Comparison of ENCODE assay signal across 13 cellular contexts in the genomic region with DNA sequence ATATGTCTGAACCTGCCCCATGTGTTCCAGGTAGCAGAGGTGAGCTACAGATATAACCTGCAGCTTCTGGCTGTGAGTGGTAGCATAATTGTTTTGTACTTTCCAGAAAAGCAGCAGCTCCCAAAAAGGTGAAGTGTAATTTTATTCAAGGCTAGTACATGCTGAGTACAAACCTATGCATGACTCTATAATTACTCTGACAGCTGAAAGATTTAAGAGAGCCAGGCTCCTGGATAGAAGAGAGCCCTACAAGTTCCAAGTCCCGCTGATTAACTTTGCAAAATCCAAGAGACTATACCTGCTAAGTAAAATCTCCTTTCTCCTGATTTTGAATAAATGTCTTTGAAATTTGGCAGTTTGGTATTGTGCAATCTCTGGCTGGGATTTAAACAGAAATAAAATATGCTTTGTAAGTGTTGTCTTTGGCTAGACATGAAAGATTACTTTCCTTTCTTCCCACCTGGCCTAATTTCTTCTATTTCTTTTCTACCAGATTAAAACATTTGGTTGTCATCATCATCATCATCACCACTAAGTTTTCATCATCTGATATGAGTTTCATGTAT.
A peak's percentile ranks its signal among the peaks of the same experiment; 100 is the strongest.
DNase-seq lines count a peak whose midpoint lies in the region; ATAC-seq and TF ChIP-seq lines count a peak whose summit lies in the region.
"Had no signal": no experiment of that assay in that cellular context is flagged by ENCODE, and none has a peak within 500 bp of the region (broad histone marks: within the 10 kb centered on the region; RNA-seq: fewer than 3 reads in every experiment).

No MANE protein-coding gene starts in this region.

- ATAC-seq in Right ventricle myocardium superior (ENCODE audit: poor library complexity), result peak; percentile 49
- ATAC-seq in left lobe of liver, result peak; percentile 31
- no peak for ATAC-seq in stimulated activated memory B cell treated with anti-CD40 and anti-IgM and Interleukin-4, amounts not matched to agents 10 μg/mL and 1 μg/mL and 100 μg/mL, for 72 hours
- ATAC-seq in HG02938 (IDR thresholded peaks at IDR 0.05; ENCODE audit: unreplicated experiment), result no peak
- no peak for ATAC-seq in GM21619 (IDR thresholded peaks at IDR 0.05; ENCODE audit: unreplicated experiment)

- peak overlapping the region; percentile 67 for H3K27ac Mint-ChIP-seq in stimulated activated memory B cell treated with anti-CD40 and anti-IgM and Interleukin-4, amounts not matched to agents 10 μg/mL and 1 μg/mL and 100 μg/mL, for 72 hours
- no peak overlapping the region for H3K27ac Mint-ChIP-seq in HFFc6

- H3K27me3 Mint-ChIP-seq in stimulated activated memory B cell treated with anti-CD40 and anti-IgM and Interleukin-4, amounts not matched to agents 10 μg/mL and 1 μg/mL and 100 μg/mL, for 72 hours, result no peaks in the 10 kb centered on the region
- H3K27me3 Mint-ChIP-seq in HFFc6 (ENCODE audit: insufficient read depth), result no peaks in the 10 kb centered on the region
- H3K27me3 Mint-ChIP-seq: CD8-positive, alpha-beta memory T cell had no signal

- no peaks in the 10 kb centered on the region for H3K9me3 Mint-ChIP-seq in stimulated activated memory B cell treated with anti-CD40 and anti-IgM and Interleukin-4, amounts not matched to agents 10 μg/mL and 1 μg/mL and 100 μg/mL, for 72 hours
- no peaks in the 10 kb centered on the region for H3K9me3 Mint-ChIP-seq in HFFc6
- H3K9me3 Mint-ChIP-seq: CD8-positive, alpha-beta memory T cell had no signal

- H3K4me3 Mint-ChIP-seq in stimulated activated memory B cell treated with anti-CD40 and anti-IgM and Interleukin-4, amounts not matched to agents 10 μg/mL and 1 μg/mL and 100 μg/mL, for 72 hours, result no peak overlapping the region
- H3K4me3 Mint-ChIP-seq in HFFc6, result no peak overlapping the region
- H3K4me3 Mint-ChIP-seq: CD8-positive, alpha-beta memory T cell had no signal

- no peak for TF ChIP-seq CTCF in HFFc6 (IDR thresholded peaks at IDR 0.05)

- no peak for DNase-seq in Right ventricle myocardium superior
- DNase-seq in cardiac septum (ENCODE audit: low spot score), result no peak
- DNase-seq in NCI-H69 (lab: John Stamatoyannopoulos, UW), result peak; percentile 67
- DNase-seq in left lobe of liver (ENCODE audit: low spot score), result no peak
- DNase-seq in HFFc6, result no peak
- DNase-seq: ACHN; CD8-positive, alpha-beta memory T cell; GF-D8; NCI-H510A; SIG-M5 had no signal

- intact Hi-C loops in Right ventricle myocardium superior (cut with DNase I), result no loop called here
- intact Hi-C loops in cardiac septum (cut with DNase I), result no loop called here

- peaks cover 52% of the 10 kb centered on the region for H3K36me3 Mint-ChIP-seq in stimulated activated memory B cell treated with anti-CD40 and anti-IgM and Interleukin-4, amounts not matched to agents 10 μg/mL and 1 μg/mL and 100 μg/mL, for 72 hours
- no peaks in the 10 kb centered on the region for H3K36me3 Mint-ChIP-seq in HFFc6 (ENCODE audit: low read depth)

- H3K4me1 Mint-ChIP-seq in stimulated activated memory B cell treated with anti-CD40 and anti-IgM and Interleukin-4, amounts not matched to agents 10 μg/mL and 1 μg/mL and 100 μg/mL, for 72 hours, result peaks cover 36% of the 10 kb centered on the region
- H3K4me1 Mint-ChIP-seq in HFFc6 (ENCODE audit: low read depth), result peaks cover 10% of the 10 kb centered on the region

Comparison
In these comparisons a context has a peak if more than half of its experiments do, and no peak if none do; other contexts are left out.
1. ATAC-seq: peak in Right ventricle myocardium superior (single experiment) and left lobe of liver (single experiment); none in stimulated activated memory B cell treated with anti-CD40 and anti-IgM and Interleukin-4, amounts not matched to agents 10 μg/mL and 1 μg/mL and 100 μg/mL, for 72 hours (single experiment), HG02938 (single experiment) and GM21619 (single experiment).